ENCODE assay signal across 13 cellular contexts in the genomic region with DNA sequence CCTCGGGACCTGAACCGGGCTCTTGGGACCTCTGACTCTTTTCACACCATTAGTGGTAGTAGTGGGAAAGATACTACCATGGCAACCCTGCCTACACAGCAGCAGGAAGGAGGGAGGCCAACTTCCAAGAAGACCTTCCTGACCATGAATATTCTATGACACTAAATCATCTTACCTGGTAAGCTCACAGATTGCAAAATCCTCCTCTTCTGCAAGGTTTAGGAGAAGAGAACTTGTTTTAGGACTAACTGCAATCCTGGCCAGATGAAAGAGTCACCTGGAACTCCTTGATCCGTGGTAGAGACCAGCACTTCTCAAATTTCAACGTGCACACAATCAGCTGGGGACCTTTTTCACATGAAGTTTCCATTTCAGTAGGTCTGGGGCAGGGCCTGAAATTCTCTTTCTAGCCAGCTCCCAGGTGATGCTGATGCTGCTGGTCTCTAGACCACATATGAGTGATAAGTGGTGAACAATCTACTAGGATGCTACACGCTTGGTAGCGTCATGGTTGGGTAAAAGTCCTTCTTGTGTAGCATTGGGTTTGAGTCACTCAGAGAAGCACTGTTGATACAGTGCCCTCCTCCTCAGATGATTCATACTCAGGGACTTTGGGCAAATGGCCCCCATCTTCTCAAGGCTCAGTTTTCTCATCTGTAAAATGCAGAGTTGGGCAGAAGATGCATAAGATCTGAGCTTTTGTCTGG. TPM values are rescaled to one million over a fixed set of nuclear protein-coding genes. Genes with fewer than 3 reads are reported as not detected.
DNase-seq lines count a peak whose midpoint lies in the region; ATAC-seq, FAIRE-seq and TF ChIP-seq lines count a peak whose summit lies in the region.
"Had no signal": no experiment of that assay in that cellular context is flagged by ENCODE, and none has a peak within 500 bp of the region (broad histone marks: within the 10 kb centered on the region; RNA-seq: fewer than 3 reads in every experiment).

No MANE protein-coding gene starts in this region.

- no peak for DNase-seq in activated CD4-positive, alpha-beta T cell treated with anti-CD3 and anti-CD28 coated beads for 36 hours
- no peak for DNase-seq in activated CD4-positive, alpha-beta T cell treated with anti-CD3 and anti-CD28 coated beads for 4 hours
- DNase-seq in Panc1 (ENCODE audit: low read depth, low spot score) (no peak), bronchial epithelial cell (ENCODE audit: low read depth) (peak; percentile 2), NCI-H510A treated with DMSO at 0.1 percent for 48 hours (lab: John Stamatoyannopoulos, UW) (no peak), foreskin keratinocyte (no peak)
- DNase-seq: HCEC 1CT, NCI-H1048, NCI-H1694, RPMI8226 had no signal

- ATAC-seq in activated CD4-positive, alpha-beta T cell treated with anti-CD3 and anti-CD28 coated beads for 36 hours: peak; percentile 69
- ATAC-seq in Panc1: no peak
- ATAC-seq in stimulated activated memory B cell treated with anti-CD40 and anti-IgM and Interleukin-4, amounts not matched to agents 10 μg/mL and 1 μg/mL and 100 μg/mL, for 72 hours: peak; percentile 87
- ATAC-seq in HG02870 (IDR thresholded peaks at IDR 0.05; ENCODE audit: unreplicated experiment): no peak
- no peak for ATAC-seq in foreskin keratinocyte

- CTCF ChIA-PET in activated CD4-positive, alpha-beta T cell treated with anti-CD3 and anti-CD28 coated beads for 36 hours (lab: Charles Lee): interaction anchor here (1.1 kb wide), 1 partner anchor 181 kb away, joined by 3 read pairs; no protein-coding TSS in a partner anchor
- CTCF ChIA-PET in Panc1 (lab: Charles Lee): no interaction called here

- H3K4me1 ChIP-seq in Panc1 (ENCODE audit: control insufficient read depth, insufficient read depth, low read length): peaks cover 18% of the 10 kb centered on the region
- H3K4me1 ChIP-seq in foreskin keratinocyte: peaks cover 18% of the 10 kb centered on the region

- H3K27ac ChIP-seq in Panc1 (ENCODE audit: low read length) (peak overlapping the region; percentile 55), foreskin keratinocyte (no peak overlapping the region)
- H3K27ac ChIP-seq: BLaER1 treated with 17β-estradiol and CSF1 and Interleukin-3, amounts not matched to agents 10 nM and 100 nM had no signal

- H3K27me3 Mint-ChIP-seq in activated CD4-positive, alpha-beta T cell treated with anti-CD3 and anti-CD28 coated beads for 36 hours: peaks cover 16% of the 10 kb centered on the region
- H3K27me3 Mint-ChIP-seq in stimulated activated memory B cell treated with anti-CD40 and anti-IgM and Interleukin-4, amounts not matched to agents 10 μg/mL and 1 μg/mL and 100 μg/mL, for 72 hours: peaks cover 46% of the 10 kb centered on the region

- no peak for TF ChIP-seq CTCF in Panc1 (IDR thresholded peaks at IDR 0.05)
- no peak for TF ChIP-seq CTCF in bronchial epithelial cell (IDR thresholded peaks at IDR 0.05; ENCODE audit: insufficient read depth, low read length, severe bottlenecking)
- no peak for TF ChIP-seq CTCF in foreskin keratinocyte (conservative IDR thresholded peaks at IDR 0.05)

- no peaks in the 10 kb centered on the region for H3K9me3 ChIP-seq in Panc1 (ENCODE audit: control insufficient read depth, insufficient read depth, low read depth, low read length)
- H3K9me3 ChIP-seq: BLaER1 treated with 17β-estradiol and CSF1 and Interleukin-3, amounts not matched to agents 10 nM and 100 nM had no signal

- POLR2A ChIA-PET in activated CD4-positive, alpha-beta T cell treated with anti-CD3 and anti-CD28 coated beads for 36 hours (lab: Charles Lee): no interaction called here
- POLR2A ChIA-PET in Panc1 (lab: Charles Lee): no interaction called here

- H3K4me3 Mint-ChIP-seq in activated CD4-positive, alpha-beta T cell treated with anti-CD3 and anti-CD28 coated beads for 36 hours: no peak overlapping the region
- no peak overlapping the region for H3K4me3 Mint-ChIP-seq in stimulated activated memory B cell treated with anti-CD40 and anti-IgM and Interleukin-4, amounts not matched to agents 10 μg/mL and 1 μg/mL and 100 μg/mL, for 72 hours

- FAIRE-seq in bronchial epithelial cell (lab: Jason Lieb, UNC): no peak

- intact Hi-C loops in activated CD4-positive, alpha-beta T cell treated with anti-CD3 and anti-CD28 coated beads for 36 hours (cut with DNase I, micrococcal nuclease): no loop called here
- intact Hi-C loops in Panc1 (cut with micrococcal nuclease; ENCODE audit: unreplicated experiment): no loop called here

- in situ Hi-C loops in Panc1 (cut with HindIII; ENCODE audit: low pct_unique_long_range_greater_than_20kb, low sequenced_read_pairs): no loop called here

- no peak overlapping the region for H3K27ac Mint-ChIP-seq in activated CD4-positive, alpha-beta T cell treated with anti-CD3 and anti-CD28 coated beads for 36 hours
- H3K27ac Mint-ChIP-seq in stimulated activated memory B cell treated with anti-CD40 and anti-IgM and Interleukin-4, amounts not matched to agents 10 μg/mL and 1 μg/mL and 100 μg/mL, for 72 hours: no peak overlapping the region

- no peaks in the 10 kb centered on the region for H3K4me1 Mint-ChIP-seq in activated CD4-positive, alpha-beta T cell treated with anti-CD3 and anti-CD28 coated beads for 36 hours
- no peaks in the 10 kb centered on the region for H3K4me1 Mint-ChIP-seq in stimulated activated memory B cell treated with anti-CD40 and anti-IgM and Interleukin-4, amounts not matched to agents 10 μg/mL and 1 μg/mL and 100 μg/mL, for 72 hours

- H3K27me3 ChIP-seq in Panc1 (ENCODE audit: control insufficient read depth, insufficient read depth, low read length) (no peaks in the 10 kb centered on the region), bronchial epithelial cell (ENCODE audit: control insufficient read depth, insufficient read depth, low read length) (no peaks in the 10 kb centered on the region), foreskin keratinocyte (no peaks in the 10 kb centered on the region)
- H3K27me3 ChIP-seq: BLaER1 treated with 17β-estradiol and CSF1 and Interleukin-3, amounts not matched to agents 10 nM and 100 nM had no signal

- H3K36me3 ChIP-seq in Panc1 (ENCODE audit: control insufficient read depth, insufficient read depth, low read length) (no peaks in the 10 kb centered on the region), bronchial epithelial cell (ENCODE audit: control insufficient read depth, insufficient read depth, low read length) (no peaks in the 10 kb centered on the region)
- H3K36me3 ChIP-seq: BLaER1 treated with 17β-estradiol and CSF1 and Interleukin-3, amounts not matched to agents 10 nM and 100 nM had no signal

- no TSS peak for BruUV-seq in Panc1 (replicated peaks; lab: Mats Ljungman, UMichigan)

- no peak overlapping the region for H3K4me3 ChIP-seq in Panc1 (ENCODE audit: low read depth in 2 of 2, low read length in 2 of 2)
- H3K4me3 ChIP-seq in bronchial epithelial cell (ENCODE audit: low read depth, low read length): no peak overlapping the region
- H3K4me3 ChIP-seq: BLaER1 treated with 17β-estradiol and CSF1 and Interleukin-3, amounts not matched to agents 10 nM and 100 nM had no signal

- H3K9me3 Mint-ChIP-seq in activated CD4-positive, alpha-beta T cell treated with anti-CD3 and anti-CD28 coated beads for 36 hours (ENCODE audit: low read depth): no peaks in the 10 kb centered on the region
- no peaks in the 10 kb centered on the region for H3K9me3 Mint-ChIP-seq in stimulated activated memory B cell treated with anti-CD40 and anti-IgM and Interleukin-4, amounts not matched to agents 10 μg/mL and 1 μg/mL and 100 μg/mL, for 72 hours

- H3K36me3 Mint-ChIP-seq in activated CD4-positive, alpha-beta T cell treated with anti-CD3 and anti-CD28 coated beads for 36 hours (ENCODE audit: low read depth): no peaks in the 10 kb centered on the region
- H3K36me3 Mint-ChIP-seq in stimulated activated memory B cell treated with anti-CD40 and anti-IgM and Interleukin-4, amounts not matched to agents 10 μg/mL and 1 μg/mL and 100 μg/mL, for 72 hours: no peaks in the 10 kb centered on the region

RNA-seq across cellular contexts. Expression of gene FICD, which starts 35.6 kb away (rescaled TPM):
- total RNA-seq in activated CD4-positive, alpha-beta T cell treated with anti-CD3 and anti-CD28 coated beads for 36 hours: 1 to 10 TPM; 3.5 to 4.5 TPM
- total RNA-seq in Panc1 (2021; ENCODE audit: unreplicated experiment): 10.1 TPM
- polyA plus RNA-seq in Panc1 (2012; ENCODE audit: insufficient read length): 13.3 TPM
- total RNA-seq in bronchial epithelial cell: 11.6 and 15.5 TPM in 2 replicates
- total RNA-seq in foreskin keratinocyte: 2.0 and 2.8 TPM in 2 replicates
- 0.87 and 1.00 TPM in 2 replicates for polyA plus RNA-seq in foreskin keratinocyte

Comparison
In these comparisons a context has a peak if more than half of its experiments do, and no peak if none do; other contexts are left out.
1. ATAC-seq: peak in activated CD4-positive, alpha-beta T cell treated with anti-CD3 and anti-CD28 coated beads for 36 hours (single experiment) and stimulated activated memory B cell treated with anti-CD40 and anti-IgM and Interleukin-4, amounts not matched to agents 10 μg/mL and 1 μg/mL and 100 μg/mL, for 72 hours (single experiment); none in Panc1 (single experiment), HG02870 (single experiment) and foreskin keratinocyte (single experiment).